In the genomic region with DNA sequence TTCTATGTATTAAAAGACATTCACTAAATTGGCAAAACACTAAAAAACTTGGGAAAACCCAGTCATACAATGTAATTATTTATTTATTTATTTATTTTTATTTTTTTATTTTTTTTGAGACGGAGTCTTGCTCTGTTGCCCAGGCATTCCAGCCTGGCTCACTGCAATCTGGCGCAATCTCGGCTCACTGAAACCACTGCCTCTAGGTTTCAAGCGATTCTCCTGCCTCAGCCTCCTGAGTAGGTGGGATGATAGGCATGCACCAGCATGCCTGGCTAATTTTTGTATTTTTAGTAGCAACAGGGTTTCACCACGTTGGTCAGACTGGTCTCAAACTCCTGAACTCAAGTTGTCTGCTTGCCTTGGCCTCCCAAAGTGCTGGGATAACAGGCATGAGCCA, we compare ENCODE assay signal across 1 cellular context. TPM values are rescaled to one million over a fixed set of nuclear protein-coding genes. Genes with fewer than 3 reads are reported as not detected.
"Had no signal": no experiment of that assay in that cellular context is flagged by ENCODE, and none has a peak within 500 bp of the region (broad histone marks: within the 10 kb centered on the region; RNA-seq: fewer than 3 reads in every experiment).

No MANE protein-coding gene starts in this region.

RNA-seq across cellular contexts. Expression of a gene that starts 27.5 kb away (rescaled TPM):
- polyA plus RNA-seq: immature natural killer cell had no signal
